Comparison of ENCODE assay signal across 26 cellular contexts in the genomic region with DNA sequence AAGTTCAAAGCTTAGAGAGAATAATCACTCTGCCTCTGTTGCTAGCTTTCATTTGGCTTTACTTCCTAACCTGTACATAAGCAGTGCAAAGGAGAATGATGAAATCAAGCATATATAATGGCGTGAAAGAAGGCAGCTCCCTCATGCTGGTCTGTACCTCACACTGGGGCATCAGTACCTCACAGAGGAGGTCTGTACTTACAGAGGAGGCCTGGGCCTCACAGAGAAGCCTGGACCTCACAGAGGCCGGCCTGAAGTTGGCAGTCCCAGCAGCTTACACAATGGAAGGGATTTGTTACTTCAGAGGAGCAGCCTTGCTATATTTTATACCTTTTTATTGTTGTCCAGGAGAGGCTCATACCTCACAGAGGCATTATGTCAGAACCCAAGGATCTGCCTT.
"Had no signal": no experiment of that assay in that cellular context is flagged by ENCODE, and none has a peak within 500 bp of the region (broad histone marks: within the 10 kb centered on the region; RNA-seq: fewer than 3 reads in every experiment).

No MANE protein-coding gene starts in this region.

- H3K9me3 ChIP-seq: suprapubic skin, testis, thoracic aorta, thyroid gland, tibial artery, transverse colon, upper lobe of left lung, uterus, vagina had no signal

- H3K36me3 ChIP-seq: stomach, suprapubic skin, thoracic aorta, thyroid gland, tibial artery, tibial nerve, transverse colon, upper lobe of left lung, upper lobe of right lung, uterus, vagina had no signal

- H3K4me3 ChIP-seq: stomach, suprapubic skin, testis, thoracic aorta, thyroid gland, tibial artery, tibial nerve, transverse colon, upper lobe of left lung, upper lobe of right lung, uterus, vagina had no signal

- H3K27ac ChIP-seq: stomach, suprapubic skin, testis, thoracic aorta, thyroid gland, tibial artery, tibial nerve, transverse colon, upper lobe of left lung, upper lobe of right lung, uterus, vagina had no signal

- ATAC-seq: stimulated activated effector memory CD8-positive, alpha-beta T cell treated with anti-CD3 and anti-CD28 coated beads, Interleukin-12 subunit alpha, Interleukin-12 subunit beta, amount 100 ng/mL, for 72 hours; stimulated activated memory B cell treated with anti-CD40 and anti-IgM and Interleukin-4, amounts not matched to agents 10 μg/mL and 1 μg/mL and 100 μg/mL, for 72 hours; stimulated activated naive B cell treated with anti-CD40 and anti-IgM and Interleukin-4, amounts not matched to agents 10 μg/mL and 1 μg/mL and 100 μg/mL, for 72 hours; stimulated activated naive CD8-positive, alpha-beta T cell treated with anti-CD3 and anti-CD28 coated beads, Interleukin-15, amount 100 ng/mL, for 72 hours; stimulated activated naive CD8-positive, alpha-beta T cell treated with anti-CD3 and anti-CD28 coated beads, Interleukin-15, Interleukin-2, amounts not matched to agents 100 U/mL and 50 U/mL, for 24 hours; upper lobe of right lung had no signal

- DNase-seq: stimulated activated CD4-positive, alpha-beta T cell treated with anti-CD3 and anti-CD28 coated beads, Interleukin-2, amount 100 ng/mL, for 48 hours; stimulated activated CD4-positive, alpha-beta T cell treated with anti-CD3 and anti-CD28 coated beads, Interleukin-4, amount 100 ng/mL, for 1 hour; stimulated activated CD4-positive, alpha-beta T cell treated with anti-CD3 and anti-CD28 coated beads, Interleukin-4, amount 100 ng/mL, for 24 hours; stimulated activated CD4-positive, alpha-beta T cell treated with anti-CD3 and anti-CD28 coated beads, Interleukin-4, amount 100 ng/mL, for 4 hours; stimulated activated CD8-positive, alpha-beta memory T cell treated with anti-CD3 and anti-CD28 coated beads, Interleukin-4, amount 100 ng/mL, for 48 hours; stimulated activated naive B cell treated with anti-CD40 and anti-IgM and Interleukin-4, amounts not matched to agents 10 μg/mL and 1 μg/mL and 100 μg/mL, for 72 hours; stimulated activated naive CD4-positive, alpha-beta T cell; stimulated activated naive CD4-positive, alpha-beta T cell treated with Interleukin-2 at 50 U/mL for 16 hours; stimulated activated naive CD8-positive, alpha-beta T cell treated with anti-CD3 and anti-CD28 coated beads, Interleukin-15, amount 100 ng/mL, for 72 hours; stimulated activated naive CD8-positive, alpha-beta T cell treated with anti-CD3 and anti-CD28 coated beads, Interleukin-15, Interleukin-2, amounts not matched to agents 100 U/mL and 50 U/mL, for 24 hours; stomach; substantia nigra; testis; thyroid gland; tibial artery; transverse colon; trophoblast cell; upper lobe of left lung; upper lobe of right lung; uterus had no signal

- H3K4me1 ChIP-seq: stomach, suprapubic skin, testis, thyroid gland, tibial artery, tibial nerve, transverse colon, upper lobe of left lung, upper lobe of right lung, uterus, vagina had no signal

- H3K27me3 ChIP-seq: stomach, suprapubic skin, testis, thyroid gland, tibial artery, tibial nerve, transverse colon, upper lobe of left lung, uterus, vagina had no signal
